ENCODE assay signal across 1 cellular context in genomic region chr18:49572935-49573334, GRCh38.
TF ChIP-seq lines count a peak whose summit lies in the region.

No MANE protein-coding gene starts in this region.

TF ChIP-seq in H1, 55 proteins besides CTCF, POLR2A, EP300 and RAD21:
- no peak for TF ChIP-seq E2F6 (IDR thresholded peaks at IDR 0.05)
- no peak for TF ChIP-seq KDM5A (IDR thresholded peaks at IDR 0.05; ENCODE audit: low read length)
- TF ChIP-seq SUZ12 (IDR thresholded peaks at IDR 0.05; ENCODE audit: low read length) = no peak
- no peak for TF ChIP-seq TEAD4 (IDR thresholded peaks at IDR 0.05; ENCODE audit: low read depth, low read length)
- TF ChIP-seq PHF8 (conservative IDR thresholded peaks at IDR 0.05; ENCODE audit: low read depth, low read length) = no peak
- TF ChIP-seq SRF (IDR thresholded peaks at IDR 0.05; ENCODE audit: low read depth, low read length) = no peak
- no peak for TF ChIP-seq SIX5 (IDR thresholded peaks at IDR 0.05; ENCODE audit: low read depth, low read length)
